1 cellular context compared by ENCODE assay signal in the genomic region with DNA sequence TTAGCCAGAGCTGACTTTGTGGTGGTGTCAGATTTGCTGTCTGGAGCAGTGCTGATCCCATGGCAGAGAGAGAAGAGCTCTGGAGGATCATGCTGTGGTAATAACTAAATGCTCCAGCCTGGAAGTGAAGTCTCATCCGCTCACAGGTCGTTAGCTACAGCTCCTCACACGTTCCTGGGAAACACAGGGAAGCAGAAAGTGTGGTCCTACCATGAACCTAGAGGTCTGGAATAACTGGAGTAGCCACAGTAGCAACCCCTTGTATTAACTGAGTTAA.
TF ChIP-seq lines count a peak whose summit lies in the region.

No MANE protein-coding gene starts in this region.

TF ChIP-seq in K562, 482 proteins besides CTCF, POLR2A, EP300 and RAD21:
- TF ChIP-seq HLTF (IDR thresholded peaks at IDR 0.05) (no peak), SAFB2 (IDR thresholded peaks at IDR 0.05; ENCODE audit: borderline replicate concordance, low read depth, low read length, severe bottlenecking) (no peak), CHD4 (IDR thresholded peaks at IDR 0.05; ENCODE audit: insufficient read depth, insufficient replicate concordance, low read depth, low read length, poor library complexity, severe bottlenecking) (no peak), FOXM1 (IDR thresholded peaks at IDR 0.05; ENCODE audit: low read depth) (0 out of 2 replicates have a peak, but pooled peaks have one; percentile 0), FOXM1 (CRISPR knock-in tag; IDR thresholded peaks at IDR 0.05; ENCODE audit: low read depth) (no peak), JUND (IDR thresholded peaks at IDR 0.05; ENCODE audit: borderline replicate concordance, low read depth, low read length) (no peak), JUND (tag; IDR thresholded peaks at IDR 0.05; ENCODE audit: borderline replicate concordance, low read depth, low read length) (0 out of 3 replicates have a peak, but pooled peaks have one; percentile 4), SUPT5H (IDR thresholded peaks at IDR 0.05) (no peak)
- TF ChIP-seq, protein P1, sequence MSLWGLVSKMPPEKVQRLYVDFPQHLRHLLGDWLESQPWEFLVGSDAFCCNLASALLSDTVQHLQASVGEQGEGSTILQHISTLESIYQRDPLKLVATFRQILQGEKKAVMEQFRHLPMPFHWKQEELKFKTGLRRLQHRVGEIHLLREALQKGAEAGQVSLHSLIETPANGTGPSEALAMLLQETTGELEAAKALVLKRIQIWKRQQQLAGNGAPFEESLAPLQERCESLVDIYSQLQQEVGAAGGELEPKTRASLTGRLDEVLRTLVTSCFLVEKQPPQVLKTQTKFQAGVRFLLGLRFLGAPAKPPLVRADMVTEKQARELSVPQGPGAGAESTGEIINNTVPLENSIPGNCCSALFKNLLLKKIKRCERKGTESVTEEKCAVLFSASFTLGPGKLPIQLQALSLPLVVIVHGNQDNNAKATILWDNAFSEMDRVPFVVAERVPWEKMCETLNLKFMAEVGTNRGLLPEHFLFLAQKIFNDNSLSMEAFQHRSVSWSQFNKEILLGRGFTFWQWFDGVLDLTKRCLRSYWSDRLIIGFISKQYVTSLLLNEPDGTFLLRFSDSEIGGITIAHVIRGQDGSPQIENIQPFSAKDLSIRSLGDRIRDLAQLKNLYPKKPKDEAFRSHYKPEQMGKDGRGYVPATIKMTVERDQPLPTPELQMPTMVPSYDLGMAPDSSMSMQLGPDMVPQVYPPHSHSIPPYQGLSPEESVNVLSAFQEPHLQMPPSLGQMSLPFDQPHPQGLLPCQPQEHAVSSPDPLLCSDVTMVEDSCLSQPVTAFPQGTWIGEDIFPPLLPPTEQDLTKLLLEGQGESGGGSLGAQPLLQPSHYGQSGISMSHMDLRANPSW (CRISPR knock-in tag; IDR thresholded peaks at IDR 0.05) = 0 out of 2 replicates have a peak, but pooled peaks have one; percentile 36
